1 cellular context compared by ENCODE assay signal in the genomic region with DNA sequence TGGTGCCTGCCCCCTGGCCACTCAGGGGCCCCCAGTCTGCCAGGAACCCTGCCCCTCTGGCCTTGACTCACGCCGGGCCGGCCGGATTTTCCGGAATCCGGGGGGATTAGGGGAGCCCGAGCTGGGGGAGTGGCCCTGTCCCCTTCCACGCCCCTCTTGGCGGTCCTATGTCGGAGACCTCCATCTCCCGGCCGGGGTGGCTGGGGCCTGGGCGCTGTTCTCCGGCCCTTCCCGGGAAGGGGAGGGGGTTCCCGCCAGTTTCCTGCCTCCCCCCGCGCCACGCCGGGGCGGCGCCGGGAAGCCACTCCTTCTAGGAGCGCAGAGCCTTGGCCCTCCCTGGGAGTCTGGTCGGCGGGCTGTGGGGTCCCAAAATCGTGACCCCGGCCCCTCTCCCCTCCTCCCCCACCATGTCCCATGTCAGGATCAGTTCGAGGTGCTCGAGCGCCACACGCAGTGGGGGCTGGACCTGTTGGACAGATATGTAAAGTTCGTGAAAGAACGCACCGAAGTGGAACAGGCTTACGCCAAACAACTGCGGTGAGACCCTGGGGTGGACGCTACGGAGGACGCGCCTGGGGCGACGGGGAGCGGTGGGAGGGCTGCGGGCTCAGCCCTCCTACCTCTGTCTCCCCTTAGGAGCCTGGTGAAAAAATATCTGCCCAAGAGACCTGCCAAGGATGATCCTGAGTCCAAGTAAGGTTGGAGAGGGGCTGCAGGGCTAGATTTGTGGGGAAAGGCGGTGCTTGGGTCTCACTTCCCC.
TF ChIP-seq lines count a peak whose summit lies in the region.

No MANE protein-coding gene starts in this region.

TF ChIP-seq in HepG2, 621 proteins besides CTCF, POLR2A, EP300 and RAD21 (continues in another document):
- TF ChIP-seq ZNF563 (CRISPR knock-in tag; IDR thresholded peaks at IDR 0.05) = no peak
- 0 out of 2 replicates have a peak, but pooled peaks have one; percentile 6 for TF ChIP-seq ZNF335 (CRISPR knock-in tag; IDR thresholded peaks at IDR 0.05)
- no peak for TF ChIP-seq NFIC (IDR thresholded peaks at IDR 0.05; ENCODE audit: low read length)
- no peak for TF ChIP-seq ZNF12 (CRISPR knock-in tag; IDR thresholded peaks at IDR 0.05)
- TF ChIP-seq ZBTB21 (CRISPR knock-in tag; IDR thresholded peaks at IDR 0.05) = no peak
- peak; percentile 88 for TF ChIP-seq PITX1 (CRISPR knock-in tag; IDR thresholded peaks at IDR 0.05)
- TF ChIP-seq, protein P1, sequence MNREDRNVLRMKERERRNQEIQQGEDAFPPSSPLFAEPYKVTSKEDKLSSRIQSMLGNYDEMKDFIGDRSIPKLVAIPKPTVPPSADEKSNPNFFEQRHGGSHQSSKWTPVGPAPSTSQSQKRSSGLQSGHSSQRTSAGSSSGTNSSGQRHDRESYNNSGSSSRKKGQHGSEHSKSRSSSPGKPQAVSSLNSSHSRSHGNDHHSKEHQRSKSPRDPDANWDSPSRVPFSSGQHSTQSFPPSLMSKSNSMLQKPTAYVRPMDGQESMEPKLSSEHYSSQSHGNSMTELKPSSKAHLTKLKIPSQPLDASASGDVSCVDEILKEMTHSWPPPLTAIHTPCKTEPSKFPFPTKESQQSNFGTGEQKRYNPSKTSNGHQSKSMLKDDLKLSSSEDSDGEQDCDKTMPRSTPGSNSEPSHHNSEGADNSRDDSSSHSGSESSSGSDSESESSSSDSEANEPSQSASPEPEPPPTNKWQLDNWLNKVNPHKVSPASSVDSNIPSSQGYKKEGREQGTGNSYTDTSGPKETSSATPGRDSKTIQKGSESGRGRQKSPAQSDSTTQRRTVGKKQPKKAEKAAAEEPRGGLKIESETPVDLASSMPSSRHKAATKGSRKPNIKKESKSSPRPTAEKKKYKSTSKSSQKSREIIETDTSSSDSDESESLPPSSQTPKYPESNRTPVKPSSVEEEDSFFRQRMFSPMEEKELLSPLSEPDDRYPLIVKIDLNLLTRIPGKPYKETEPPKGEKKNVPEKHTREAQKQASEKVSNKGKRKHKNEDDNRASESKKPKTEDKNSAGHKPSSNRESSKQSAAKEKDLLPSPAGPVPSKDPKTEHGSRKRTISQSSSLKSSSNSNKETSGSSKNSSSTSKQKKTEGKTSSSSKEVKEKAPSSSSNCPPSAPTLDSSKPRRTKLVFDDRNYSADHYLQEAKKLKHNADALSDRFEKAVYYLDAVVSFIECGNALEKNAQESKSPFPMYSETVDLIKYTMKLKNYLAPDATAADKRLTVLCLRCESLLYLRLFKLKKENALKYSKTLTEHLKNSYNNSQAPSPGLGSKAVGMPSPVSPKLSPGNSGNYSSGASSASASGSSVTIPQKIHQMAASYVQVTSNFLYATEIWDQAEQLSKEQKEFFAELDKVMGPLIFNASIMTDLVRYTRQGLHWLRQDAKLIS (CRISPR knock-in tag; IDR thresholded peaks at IDR 0.05) = no peak
- TF ChIP-seq SOX6 (IDR thresholded peaks at IDR 0.05) = no peak
- TF ChIP-seq SOX6 (CRISPR knock-in tag; IDR thresholded peaks at IDR 0.05) = peak; percentile 21; the same call in 1 of the 2 replicates
- TF ChIP-seq RBM39 (IDR thresholded peaks at IDR 0.05; ENCODE audit: low read depth, low read length, poor library complexity, severe bottlenecking) = no peak
- 0 out of 2 replicates have a peak, but pooled peaks have one; percentile 18 for TF ChIP-seq ATF2 (CRISPR knock-in tag; IDR thresholded peaks at IDR 0.05)
- no peak for TF ChIP-seq ADNP (CRISPR knock-in tag; IDR thresholded peaks at IDR 0.05)
- TF ChIP-seq ZGPAT (CRISPR knock-in tag; IDR thresholded peaks at IDR 0.05) = peak; percentile 27; the same call in 1 of the 2 replicates
- peak; percentile 40; the same call in 1 of the 2 replicates for TF ChIP-seq TAF1 (CRISPR knock-in tag; IDR thresholded peaks at IDR 0.05)
- TF ChIP-seq TERF1 (CRISPR knock-in tag; IDR thresholded peaks at IDR 0.05) = no peak
- no peak for TF ChIP-seq MTA1 (CRISPR knock-in tag; IDR thresholded peaks at IDR 0.05; ENCODE audit: borderline replicate concordance)
- TF ChIP-seq SMAD3 (CRISPR knock-in tag; IDR thresholded peaks at IDR 0.05) = no peak
- TF ChIP-seq ZNF607 (CRISPR knock-in tag; IDR thresholded peaks at IDR 0.05; ENCODE audit: borderline replicate concordance) = 0 out of 2 replicates have a peak, but pooled peaks have one; percentile 26
- TF ChIP-seq, protein P2, sequence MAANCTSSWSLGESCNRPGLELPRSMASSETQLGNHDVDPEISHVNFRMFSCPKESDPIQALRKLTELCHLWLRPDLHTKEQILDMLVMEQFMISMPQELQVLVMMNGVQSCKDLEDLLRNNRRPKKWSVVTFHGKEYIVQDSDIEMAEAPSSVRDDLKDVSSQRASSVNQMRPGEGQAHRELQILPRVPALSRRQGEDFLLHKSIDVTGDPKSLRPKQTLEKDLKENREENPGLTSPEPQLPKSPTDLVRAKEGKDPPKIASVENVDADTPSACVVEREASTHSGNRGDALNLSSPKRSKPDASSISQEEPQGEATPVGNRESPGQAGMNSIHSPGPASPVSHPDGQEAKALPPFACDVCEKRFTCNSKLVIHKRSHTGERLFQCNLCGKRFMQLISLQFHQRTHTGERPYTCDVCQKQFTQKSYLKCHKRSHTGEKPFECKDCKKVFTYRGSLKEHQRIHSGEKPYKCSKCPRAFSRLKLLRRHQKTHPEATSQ (CRISPR knock-in tag; IDR thresholded peaks at IDR 0.05; ENCODE audit: borderline replicate concordance) = no peak
- peak; percentile 23; the same call in 1 of the 2 replicates for TF ChIP-seq RARA (CRISPR knock-in tag; IDR thresholded peaks at IDR 0.05)
- TF ChIP-seq FOSL2 (CRISPR knock-in tag; IDR thresholded peaks at IDR 0.05) = 0 out of 2 replicates have a peak, but pooled peaks have one; percentile 19
- TF ChIP-seq PHF5A (CRISPR knock-in tag; IDR thresholded peaks at IDR 0.05; ENCODE audit: low read depth, unreplicated experiment) = no peak
- TF ChIP-seq RERE (CRISPR knock-in tag; IDR thresholded peaks at IDR 0.05; ENCODE audit: low read depth) = no peak
- TF ChIP-seq ZNF121 (CRISPR knock-in tag; IDR thresholded peaks at IDR 0.05) = no peak
- TF ChIP-seq, protein P3, sequence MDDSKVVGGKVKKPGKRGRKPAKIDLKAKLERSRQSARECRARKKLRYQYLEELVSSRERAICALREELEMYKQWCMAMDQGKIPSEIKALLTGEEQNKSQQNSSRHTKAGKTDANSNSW (CRISPR knock-in tag; IDR thresholded peaks at IDR 0.05; ENCODE audit: borderline replicate concordance) = no peak
- TF ChIP-seq ZHX1 (CRISPR knock-in tag; IDR thresholded peaks at IDR 0.05; ENCODE audit: low read depth) = no peak
- no peak for TF ChIP-seq PTBP1 (IDR thresholded peaks at IDR 0.05; ENCODE audit: low read depth, low read length, poor library complexity, severe bottlenecking)
- no peak for TF ChIP-seq ZNF816 (CRISPR knock-in tag; IDR thresholded peaks at IDR 0.05; ENCODE audit: borderline replicate concordance)
- 0 out of 2 replicates have a peak, but pooled peaks have one; percentile 47 for TF ChIP-seq MED1 (CRISPR knock-in tag; IDR thresholded peaks at IDR 0.05)
- no peak; the same call in 1 of the 2 replicates for TF ChIP-seq BORCS8-MEF2B (CRISPR knock-in tag; IDR thresholded peaks at IDR 0.05)
- no peak for TF ChIP-seq POLR2AphosphoS5 (IDR thresholded peaks at IDR 0.05; ENCODE audit: low read depth, low read length)
- no peak for TF ChIP-seq ATF1 (CRISPR knock-in tag; IDR thresholded peaks at IDR 0.05)
- peak in 1 of 2 experiments; percentile 61; a peak in 1 of 4 replicates for TF ChIP-seq KLF16 (CRISPR knock-in tag; IDR thresholded peaks at IDR 0.05)
- no peak for TF ChIP-seq RNF219 (CRISPR knock-in tag; IDR thresholded peaks at IDR 0.05)
- no peak for TF ChIP-seq DNMT3B (CRISPR knock-in tag; conservative IDR thresholded peaks at IDR 0.05)
